Comparison of ENCODE assay signal across 18 cellular contexts in the genomic region with DNA sequence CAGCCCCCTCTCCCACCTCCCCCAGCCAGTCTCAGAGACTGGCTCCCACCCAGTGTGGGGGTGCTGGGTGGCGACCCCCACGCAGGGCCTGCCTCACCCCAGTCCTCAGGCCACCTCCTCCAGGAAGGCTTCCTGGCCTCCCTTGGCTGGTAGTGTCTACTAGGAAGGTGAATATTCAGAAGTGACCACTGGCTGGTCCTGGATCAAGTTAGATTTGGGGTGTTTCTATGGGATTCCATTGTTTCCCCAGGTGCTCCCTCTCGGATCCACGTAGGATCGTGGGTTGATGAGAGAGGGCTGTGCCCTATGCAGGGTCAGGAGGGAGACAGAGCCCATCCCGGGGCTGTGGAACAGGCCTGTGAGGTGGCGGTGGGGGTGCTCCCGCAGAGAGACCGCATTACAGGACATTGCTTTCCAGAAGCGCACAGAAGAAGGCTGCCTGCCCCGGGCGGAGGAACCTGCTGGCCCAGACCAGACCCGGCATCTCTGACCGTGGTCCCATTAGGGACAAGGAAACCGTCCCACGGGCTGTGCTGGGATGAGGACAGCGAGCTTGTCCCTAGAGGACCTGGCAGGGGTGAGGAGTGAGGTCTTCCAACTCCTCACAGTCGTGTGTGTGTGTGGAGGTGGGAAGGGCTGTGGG. TPM values are rescaled to one million over a fixed set of nuclear protein-coding genes. Genes with fewer than 3 reads are reported as not detected.
DNase-seq lines count a peak whose midpoint lies in the region; ATAC-seq, FAIRE-seq and TF ChIP-seq lines count a peak whose summit lies in the region.
"Had no signal": no experiment of that assay in that cellular context is flagged by ENCODE, and none has a peak within 500 bp of the region (broad histone marks: within the 10 kb centered on the region; RNA-seq: fewer than 3 reads in every experiment).

No MANE protein-coding gene starts in this region.

- no peak for TF ChIP-seq CTCF in left ventricle myocardium inferior (IDR thresholded peaks at IDR 0.05; ENCODE audit: borderline replicate concordance)

- CTCF ChIA-PET in activated CD4-positive, alpha-beta memory T cell treated with anti-CD3 and anti-CD28 coated beads for 36 hours (lab: Charles Lee), result interaction anchor here (0.9 to 1.3 kb wide), 2 partner anchors 23 kb away, joined by 3 read pairs; no protein-coding TSS in a partner anchor
- CTCF ChIA-PET in activated CD4-positive, alpha-beta memory T cell treated with anti-CD3 and anti-CD28 coated beads, Interleukin-2, amount 10 ng/mL, durations not matched to agents 7 days and 5 days (lab: Charles Lee), result no interaction called here

- no peak for ATAC-seq in sciatic nerve

- H3K27me3 ChIP-seq in H7 (ENCODE audit: control insufficient read depth, insufficient read depth, low read length) (no peaks in the 10 kb centered on the region), left ventricle myocardium inferior (ENCODE audit: low read depth) (peaks cover under 1% of the 10 kb centered on the region)
- H3K27me3 ChIP-seq: cardiac muscle cell had no signal

- peak overlapping the region; percentile 56 for H3K27ac ChIP-seq in left ventricle myocardium inferior (replicated peaks)
- H3K27ac ChIP-seq: cardiac muscle cell had no signal

- H3K4me1 Mint-ChIP-seq in activated CD4-positive, alpha-beta memory T cell treated with anti-CD3 and anti-CD28 coated beads for 36 hours (ENCODE audit: low read depth), result peaks cover 18% of the 10 kb centered on the region
- peaks cover 26% of the 10 kb centered on the region for H3K4me1 Mint-ChIP-seq in activated CD4-positive, alpha-beta memory T cell treated with anti-CD3 and anti-CD28 coated beads, Interleukin-2, amount 10 ng/mL, durations not matched to agents 7 days and 5 days

- H3K9me3 Mint-ChIP-seq in activated CD4-positive, alpha-beta memory T cell treated with anti-CD3 and anti-CD28 coated beads for 36 hours, result no peaks in the 10 kb centered on the region
- no peaks in the 10 kb centered on the region for H3K9me3 Mint-ChIP-seq in activated CD4-positive, alpha-beta memory T cell treated with anti-CD3 and anti-CD28 coated beads, Interleukin-2, amount 10 ng/mL, durations not matched to agents 7 days and 5 days

- H3K36me3 Mint-ChIP-seq in activated CD4-positive, alpha-beta memory T cell treated with anti-CD3 and anti-CD28 coated beads for 36 hours, result peaks cover 26% of the 10 kb centered on the region
- no peaks in the 10 kb centered on the region for H3K36me3 Mint-ChIP-seq in activated CD4-positive, alpha-beta memory T cell treated with anti-CD3 and anti-CD28 coated beads, Interleukin-2, amount 10 ng/mL, durations not matched to agents 7 days and 5 days (ENCODE audit: low read depth)

- H3K27ac Mint-ChIP-seq in activated CD4-positive, alpha-beta memory T cell treated with anti-CD3 and anti-CD28 coated beads for 36 hours, result peak overlapping the region; percentile 11
- no peak overlapping the region for H3K27ac Mint-ChIP-seq in activated CD4-positive, alpha-beta memory T cell treated with anti-CD3 and anti-CD28 coated beads, Interleukin-2, amount 10 ng/mL, durations not matched to agents 7 days and 5 days

- peaks cover 37% of the 10 kb centered on the region for H3K4me1 ChIP-seq in left ventricle myocardium inferior

- intact Hi-C loops in activated CD4-positive, alpha-beta memory T cell treated with anti-CD3 and anti-CD28 coated beads for 36 hours (cut with micrococcal nuclease), result loop anchor here (10.0 kb wide), 1 partner anchor 1291 kb away; a partner anchor contains a TSS
- intact Hi-C loops in left ventricle myocardium inferior (cut with micrococcal nuclease) (no loop called here), sciatic nerve (cut with DNase I) (no loop called here)

- POLR2A ChIA-PET in activated CD4-positive, alpha-beta memory T cell treated with anti-CD3 and anti-CD28 coated beads for 36 hours (lab: Charles Lee), result interaction anchor here (1.1 kb wide), 1 partner anchor 10 kb away, joined by 5 read pairs; no protein-coding TSS in a partner anchor
- POLR2A ChIA-PET in activated CD4-positive, alpha-beta memory T cell treated with anti-CD3 and anti-CD28 coated beads, Interleukin-2, amount 10 ng/mL, durations not matched to agents 7 days and 5 days (lab: Charles Lee), result no interaction called here

- H3K27me3 Mint-ChIP-seq in activated CD4-positive, alpha-beta memory T cell treated with anti-CD3 and anti-CD28 coated beads for 36 hours, result no peaks in the 10 kb centered on the region
- no peaks in the 10 kb centered on the region for H3K27me3 Mint-ChIP-seq in activated CD4-positive, alpha-beta memory T cell treated with anti-CD3 and anti-CD28 coated beads, Interleukin-2, amount 10 ng/mL, durations not matched to agents 7 days and 5 days

- FAIRE-seq in GM12891 (lab: Jason Lieb, UNC), result no peak

- no peaks in the 10 kb centered on the region for H3K9me3 ChIP-seq in left ventricle myocardium inferior (replicated peaks)

- no peak for DNase-seq in activated CD4-positive, alpha-beta memory T cell treated with anti-CD3 and anti-CD28 coated beads for 36 hours
- DNase-seq in activated CD4-positive, alpha-beta memory T cell treated with anti-CD3 and anti-CD28 coated beads, Interleukin-2, amount 10 ng/mL, durations not matched to agents 7 days and 5 days, result no peak
- peak; percentile 60 for DNase-seq in H7
- DNase-seq in left ventricle myocardium inferior, result no peak
- peak; percentile 55 for DNase-seq in sciatic nerve (ENCODE audit: low spot score)
- no peak for DNase-seq in SIG-M5 (lab: John Stamatoyannopoulos, UW)
- DNase-seq in T-helper 2 cell, result no peak
- no peak for DNase-seq in GM12891 (ENCODE audit: insufficient read length, low spot score)
- DNase-seq: activated CD8-positive, alpha-beta memory T cell treated with anti-CD3 and anti-CD28 coated beads, Interleukin-2, amount 50 U/mL, for 48 hours; IMR-90; islet precursor cell; NCI-H187 treated with DMSO at 0.1 percent for 48 hours; NCI-H446 treated with DMSO at 0.1 percent for 48 hours; stimulated activated CD4-positive, alpha-beta T cell treated with anti-CD3 and anti-CD28 coated beads, Interleukin-1b, Interleukin-23, amount 100 ng/mL, for 48 hours had no signal

- H3K36me3 ChIP-seq in H7 (replicated peaks; ENCODE audit: control insufficient read depth, insufficient read depth, low read length), result no peaks in the 10 kb centered on the region
- no peaks in the 10 kb centered on the region for H3K36me3 ChIP-seq in left ventricle myocardium inferior
- H3K36me3 ChIP-seq: cardiac muscle cell had no signal

- peak overlapping the region; percentile 60 for H3K4me3 Mint-ChIP-seq in activated CD4-positive, alpha-beta memory T cell treated with anti-CD3 and anti-CD28 coated beads for 36 hours
- H3K4me3 Mint-ChIP-seq in activated CD4-positive, alpha-beta memory T cell treated with anti-CD3 and anti-CD28 coated beads, Interleukin-2, amount 10 ng/mL, durations not matched to agents 7 days and 5 days, result no peak overlapping the region

- no peak for TF ChIP-seq POLR2A in GM12891 (IDR thresholded peaks at IDR 0.05; ENCODE audit: low read depth, low read length)

- H3K4me3 ChIP-seq in H7 (ENCODE audit: insufficient read depth, low read depth, low read length) (no peak overlapping the region), left ventricle myocardium inferior (no peak overlapping the region)
- H3K4me3 ChIP-seq: cardiac muscle cell had no signal

TF ChIP-seq in GM12891, 5 proteins besides CTCF, POLR2A, EP300 and RAD21:
- no peak for TF ChIP-seq SPI1 (IDR thresholded peaks at IDR 0.05; ENCODE audit: low read depth, low read length)
TF ChIP-seq in GM12891: peak in this region for 0.

RNA-seq across cellular contexts. Expression of a gene that starts 3.3 kb away (rescaled TPM):
- 10 to 100 TPM; 47.4 to 47.6 TPM for total RNA-seq in activated CD4-positive, alpha-beta memory T cell treated with anti-CD3 and anti-CD28 coated beads for 36 hours
- 10 to 100 TPM; 17.2 to 17.9 TPM for total RNA-seq in activated CD4-positive, alpha-beta memory T cell treated with anti-CD3 and anti-CD28 coated beads, Interleukin-2, amount 10 ng/mL, durations not matched to agents 7 days and 5 days
- 1.0 and 2.8 TPM in 2 replicates for total RNA-seq in H7 (2014; rRNA removed; shearing (Covaris generic))
- total RNA-seq in left ventricle myocardium inferior (3.3 TPM), sciatic nerve (0.27 TPM)
- 8.4 TPM for polyA plus RNA-seq in GM12891 (2012; ENCODE audit: low read depth, missing spikeins)
- total RNA-seq: cardiac muscle cell, IMR-90, RPMI7951 had no signal
- polyA plus RNA-seq: AG04450, cardiac muscle cell, IMR-90 had no signal

RNA-seq across cellular contexts. Expression of a gene that starts 14.2 kb away (rescaled TPM):
- under 1 TPM; 0.10 to 0.12 TPM for total RNA-seq in activated CD4-positive, alpha-beta memory T cell treated with anti-CD3 and anti-CD28 coated beads for 36 hours
- under 1 TPM in 1 of 2 experiments, not detected in 1; 0.13 TPM for total RNA-seq in activated CD4-positive, alpha-beta memory T cell treated with anti-CD3 and anti-CD28 coated beads, Interleukin-2, amount 10 ng/mL, durations not matched to agents 7 days and 5 days
- total RNA-seq in H7 (2014; rRNA removed; shearing (Covaris generic)), result not detected in 2 replicates
- total RNA-seq in left ventricle myocardium inferior (not detected), sciatic nerve (not detected)
- 0.17 TPM for polyA plus RNA-seq in GM12891 (2012; ENCODE audit: low read depth, missing spikeins)
- total RNA-seq: cardiac muscle cell, IMR-90, mesenteric fat pad, RPMI7951 had no signal
- polyA plus RNA-seq: AG04450, cardiac muscle cell, IMR-90 had no signal

RNA-seq across cellular contexts. Expression of a gene that starts 46.4 kb away (rescaled TPM):
- total RNA-seq in activated CD4-positive, alpha-beta memory T cell treated with anti-CD3 and anti-CD28 coated beads for 36 hours, result under 1 TPM; 0.31 to 0.36 TPM
- under 1 TPM; 0.38 to 0.43 TPM for total RNA-seq in activated CD4-positive, alpha-beta memory T cell treated with anti-CD3 and anti-CD28 coated beads, Interleukin-2, amount 10 ng/mL, durations not matched to agents 7 days and 5 days
- total RNA-seq in H7 (2014; rRNA removed; shearing (Covaris generic)), result 0.41 TPM in 1 of 2 replicates, not detected in the other
- not detected for total RNA-seq in left ventricle myocardium inferior
- not detected for total RNA-seq in sciatic nerve
- 0.69 TPM for polyA plus RNA-seq in GM12891 (2012; ENCODE audit: low read depth, missing spikeins)
- total RNA-seq: IMR-90, RPMI7951 had no signal
- polyA plus RNA-seq: AG04450, IMR-90 had no signal

Comparison
In these comparisons a context has a peak if more than half of its experiments do, and no peak if none do; other contexts are left out.
1. DNase-seq: peak in H7 (single experiment) and sciatic nerve (single experiment); none in activated CD4-positive, alpha-beta memory T cell treated with anti-CD3 and anti-CD28 coated beads for 36 hours (single experiment), activated CD4-positive, alpha-beta memory T cell treated with anti-CD3 and anti-CD28 coated beads, Interleukin-2, amount 10 ng/mL, durations not matched to agents 7 days and 5 days (single experiment), left ventricle myocardium inferior (single experiment), SIG-M5 (single experiment), T-helper 2 cell (0 of 5) and GM12891 (single experiment).